Comparison of ENCODE assay signal across 16 cellular contexts in genomic region chr22:32144875-32145274, GRCh38. TPM values are rescaled to one million over a fixed set of nuclear protein-coding genes. Genes with fewer than 3 reads are reported as not detected.
A peak's percentile ranks its signal among the peaks of the same experiment; 100 is the strongest.
DNase-seq lines count a peak whose midpoint lies in the region; TF ChIP-seq lines count a peak whose summit lies in the region.
"Had no signal": no experiment of that assay in that cellular context is flagged by ENCODE, and none has a peak within 500 bp of the region (broad histone marks: within the 10 kb centered on the region; RNA-seq: fewer than 3 reads in every experiment).

No MANE protein-coding gene starts in this region.

- no peak overlapping the region for H3K27ac ChIP-seq in PC-9
- no peak overlapping the region for H3K27ac ChIP-seq in neural progenitor cell
- H3K27ac ChIP-seq: adrenal gland, BLaER1, gastrocnemius medialis had no signal

- POLR2A ChIA-PET in PC-9 (lab: Charles Lee; ENCODE audit: unreplicated experiment): no interaction called here

- CTCF ChIA-PET in PC-9 (lab: Charles Lee): no interaction called here

- DNase-seq in AML-193 (lab: John Stamatoyannopoulos, UW): peak; percentile 94 to 95
- peak; percentile 53 for DNase-seq in GDM1 (lab: John Stamatoyannopoulos, UW)
- peak; percentile 87 for DNase-seq in SIG-M5 (lab: John Stamatoyannopoulos, UW)
- DNase-seq in PC-9: no peak
- DNase-seq in effector CD4-positive, alpha-beta T cell: no peak
- no peak for DNase-seq in neural progenitor cell (ENCODE audit: low spot score)
- DNase-seq in lower leg skin (ENCODE audit: low spot score in 2 of 2): no peak
- DNase-seq: activated CD4-positive, alpha-beta T cell treated with anti-CD3 and anti-CD28 coated beads, Interleukin-2, amount 50 U/mL, for 48 hours; adrenal gland; gastrocnemius medialis; left cardiac atrium had no signal

- H3F3A ChIP-seq in PC-9 (ENCODE audit: insufficient read depth, low read depth) (peaks cover 9% of the 10 kb centered on the region; the same call in 1 of the 2 replicates), neural progenitor cell (ENCODE audit: low read depth) (peaks cover 10% of the 10 kb centered on the region)

- peaks cover 14% of the 10 kb centered on the region for H3K9me3 Mint-ChIP-seq in dendritic cell treated with granulocyte-macrophage colony-stimulating factor and Interleukin-4, amounts not matched to agents 40 ng/mL and 50 ng/mL, for 4 days
- peaks cover 5% of the 10 kb centered on the region for H3K9me3 Mint-ChIP-seq in neural progenitor cell

- TF ChIP-seq CTCF in PC-9 (conservative IDR thresholded peaks at IDR 0.05) (no peak), neural progenitor cell (IDR thresholded peaks at IDR 0.05) (no peak), lower leg skin (IDR thresholded peaks at IDR 0.05) (no peak)

- H3K9ac ChIP-seq in neural progenitor cell: no peak overlapping the region
- H3K9ac ChIP-seq: BLaER1 had no signal

- intact Hi-C loops in dendritic cell treated with granulocyte-macrophage colony-stimulating factor and Interleukin-4, amounts not matched to agents 40 ng/mL and 50 ng/mL, for 4 days (cut with micrococcal nuclease): loop anchor here (10.0 kb wide), 2 partner anchors 70 to 120 kb away; no protein-coding TSS in a partner anchor
- intact Hi-C loops in PC-9 (cut with micrococcal nuclease; ENCODE audit: unreplicated experiment): no loop called here
- intact Hi-C loops in lower leg skin (cut with DNase I; ENCODE audit: low total_unique reads): no loop called here

- no peak overlapping the region for H3K4me3 ChIP-seq in PC-9
- H3K4me3 ChIP-seq in neural progenitor cell: no peak overlapping the region
- H3K4me3 ChIP-seq in lower leg skin (ENCODE audit: low read depth, poor library complexity, severe bottlenecking): no peak overlapping the region
- H3K4me3 ChIP-seq: adrenal gland, BLaER1, gastrocnemius medialis had no signal

- H3K36me3 ChIP-seq in PC-9 (ENCODE audit: low read depth): no peaks in the 10 kb centered on the region
- H3K36me3 ChIP-seq in neural progenitor cell: no peaks in the 10 kb centered on the region
- H3K36me3 ChIP-seq: adrenal gland, BLaER1, gastrocnemius medialis had no signal

- no TSS peak for BruUV-seq in PC-9 (replicated peaks; lab: Mats Ljungman, UMichigan)

- H2AFZ ChIP-seq in PC-9: no peak overlapping the region
- no peak overlapping the region for H2AFZ ChIP-seq in neural progenitor cell (replicated peaks)

- no peak for TF ChIP-seq POLR2A in lower leg skin (IDR thresholded peaks at IDR 0.05)

- peaks cover 56% of the 10 kb centered on the region for H3K4me1 Mint-ChIP-seq in dendritic cell treated with granulocyte-macrophage colony-stimulating factor and Interleukin-4, amounts not matched to agents 40 ng/mL and 50 ng/mL, for 4 days (ENCODE audit: low read depth)
- H3K4me1 Mint-ChIP-seq in neural progenitor cell: peaks cover 2% of the 10 kb centered on the region

- H3K9me2 ChIP-seq in PC-9 (ENCODE audit: insufficient read depth): no peaks in the 10 kb centered on the region

- H3K79me2 ChIP-seq in PC-9 (ENCODE audit: low read depth): no peaks in the 10 kb centered on the region
- no peaks in the 10 kb centered on the region for H3K79me2 ChIP-seq in neural progenitor cell (ENCODE audit: low read depth)

- peak overlapping the region; percentile 55 for H3K27ac Mint-ChIP-seq in dendritic cell treated with granulocyte-macrophage colony-stimulating factor and Interleukin-4, amounts not matched to agents 40 ng/mL and 50 ng/mL, for 4 days
- H3K27ac Mint-ChIP-seq in neural progenitor cell: no peak overlapping the region

- H4K20me1 ChIP-seq in PC-9 (ENCODE audit: insufficient read depth): no peaks in the 10 kb centered on the region
- H4K20me1 ChIP-seq in neural progenitor cell (ENCODE audit: low read depth): no peaks in the 10 kb centered on the region
- H4K20me1 ChIP-seq: BLaER1 had no signal

- H3K36me3 Mint-ChIP-seq in dendritic cell treated with granulocyte-macrophage colony-stimulating factor and Interleukin-4, amounts not matched to agents 40 ng/mL and 50 ng/mL, for 4 days (ENCODE audit: low read depth): no peaks in the 10 kb centered on the region
- H3K36me3 Mint-ChIP-seq in neural progenitor cell: no peaks in the 10 kb centered on the region

- WGBS in lower leg skin, 2 donors: 60 to 62% methylated on average over 3 of the region's 3 CpGs

- H3K27me3 Mint-ChIP-seq in dendritic cell treated with granulocyte-macrophage colony-stimulating factor and Interleukin-4, amounts not matched to agents 40 ng/mL and 50 ng/mL, for 4 days: no peaks in the 10 kb centered on the region
- peaks cover 4% of the 10 kb centered on the region for H3K27me3 Mint-ChIP-seq in neural progenitor cell (ENCODE audit: insufficient read depth, low read depth)

- H3K9me3 ChIP-seq in PC-9 (ENCODE audit: insufficient read depth, low read depth): peaks cover 5% of the 10 kb centered on the region
- no peaks in the 10 kb centered on the region for H3K9me3 ChIP-seq in neural progenitor cell (ENCODE audit: low read depth)
- H3K9me3 ChIP-seq: adrenal gland, gastrocnemius medialis had no signal

- no peak overlapping the region for H3K4me2 ChIP-seq in PC-9
- H3K4me2 ChIP-seq in neural progenitor cell: no peak overlapping the region
- H3K4me2 ChIP-seq: BLaER1 had no signal

- no peak overlapping the region for H3K4me3 Mint-ChIP-seq in dendritic cell treated with granulocyte-macrophage colony-stimulating factor and Interleukin-4, amounts not matched to agents 40 ng/mL and 50 ng/mL, for 4 days
- H3K4me3 Mint-ChIP-seq in neural progenitor cell: no peak overlapping the region

- no peaks in the 10 kb centered on the region for H3K4me1 ChIP-seq in PC-9 (replicated peaks; ENCODE audit: insufficient read depth)
- no peaks in the 10 kb centered on the region for H3K4me1 ChIP-seq in neural progenitor cell
- H3K4me1 ChIP-seq: adrenal gland, gastrocnemius medialis had no signal

- H3K27me3 ChIP-seq in PC-9 (ENCODE audit: insufficient read depth, low read depth) (peaks cover 30% of the 10 kb centered on the region), neural progenitor cell (no peaks in the 10 kb centered on the region)
- H3K27me3 ChIP-seq: adrenal gland, BLaER1, gastrocnemius medialis had no signal

RNA-seq across cellular contexts. Expression of gene C22orf42, which starts 14.2 kb away (rescaled TPM):
- total RNA-seq in PC-9 (2021): not detected in 2 replicates
- 0.50 TPM in 1 of 2 replicates, not detected in the other for total RNA-seq in neural progenitor cell (ENCODE audit: low replicate concordance)
- total RNA-seq in lower leg skin: not detected
- total RNA-seq: dermis microvascular lymphatic vessel endothelial cell, gastrocnemius medialis, H1, left cardiac atrium, omental fat pad had no signal

RNA-seq across cellular contexts. Expression of gene RFPL2, which starts 60.0 kb away (rescaled TPM):
- total RNA-seq in PC-9 (2021): not detected in 2 replicates
- total RNA-seq in neural progenitor cell (ENCODE audit: low replicate concordance): 0.12 and 1.8 TPM in 2 replicates
- total RNA-seq in lower leg skin: under 1 TPM in 1 of 4 donors, not detected in 3; 0.17 TPM
- total RNA-seq: adrenal gland, gastrocnemius medialis had no signal

Comparison
In these comparisons a context has a peak if more than half of its experiments do, and no peak if none do; other contexts are left out.
1. DNase-seq: peak in AML-193 (2 of 2), GDM1 (single experiment) and SIG-M5 (single experiment); none in PC-9 (0 of 2), effector CD4-positive, alpha-beta T cell (single experiment), neural progenitor cell (single experiment) and lower leg skin (0 of 2).